In genomic region chr3:196867507-196868296, GRCh38 we compare ENCODE assay signal across 1 cellular context.
TF ChIP-seq lines count a peak whose summit lies in the region.

Gene SENP5, plus strand, starts transcription at chr3:196867920. Its CDS starts 17,262 bp downstream, at chr3:196885182.

TF ChIP-seq in HepG2, 621 proteins besides CTCF, POLR2A, EP300 and RAD21 (continued from another document and continues in another):
- TF ChIP-seq RERE (CRISPR knock-in tag; IDR thresholded peaks at IDR 0.05; ENCODE audit: low read depth) (no peak), ZNF781 (CRISPR knock-in tag; IDR thresholded peaks at IDR 0.05; ENCODE audit: borderline replicate concordance, not compliant biosample characterization) (peak; percentile 22), ZNF639 (CRISPR knock-in tag; conservative IDR thresholded peaks at IDR 0.05) (no peak; the same call in 1 of the 2 replicates), TAF15 (IDR thresholded peaks at IDR 0.05; ENCODE audit: low read depth, low read length, poor library complexity, severe bottlenecking) (no peak), HMGXB4 (CRISPR knock-in tag; IDR thresholded peaks at IDR 0.05; ENCODE audit: borderline replicate concordance in 1 of 2, low read depth in 1 of 2) (peak; percentile 70 to 80), NR3C1 (CRISPR knock-in tag; IDR thresholded peaks at IDR 0.05) (no peak), TERF1 (CRISPR knock-in tag; IDR thresholded peaks at IDR 0.05) (0 out of 2 replicates have a peak, but pooled peaks have one; percentile 21), ZNF777 (CRISPR knock-in tag; IDR thresholded peaks at IDR 0.05) (peak; percentile 60; the same call in 1 of the 2 replicates), THAP11 (CRISPR knock-in tag; IDR thresholded peaks at IDR 0.05) (peak; percentile 90), PHF5A (CRISPR knock-in tag; IDR thresholded peaks at IDR 0.05; ENCODE audit: low read depth, unreplicated experiment) (peak; percentile 53), CREBL2 (CRISPR knock-in tag; IDR thresholded peaks at IDR 0.05; ENCODE audit: borderline replicate concordance) (0 out of 2 replicates have a peak, but pooled peaks have one; percentile 47), CBFB (CRISPR knock-in tag; IDR thresholded peaks at IDR 0.05) (peak; percentile 73; the same call in 1 of the 2 replicates), KAT7 (CRISPR knock-in tag; IDR thresholded peaks at IDR 0.05; ENCODE audit: borderline replicate concordance) (peak; percentile 62; the same call in 1 of the 2 replicates), IRF2 (CRISPR knock-in tag; IDR thresholded peaks at IDR 0.05) (peak; percentile 70), ETV6 (CRISPR knock-in tag; conservative IDR thresholded peaks at IDR 0.05) (peak; percentile 80), ZNF354B (CRISPR knock-in tag; IDR thresholded peaks at IDR 0.05) (no peak), MEF2D (CRISPR knock-in tag; IDR thresholded peaks at IDR 0.05) (0 out of 2 replicates have a peak, but pooled peaks have one; percentile 45), FUBP1 (CRISPR knock-in tag; IDR thresholded peaks at IDR 0.05; ENCODE audit: borderline replicate concordance) (0 out of 2 replicates have a peak, but pooled peaks have one; percentile 47), NR1H2 (CRISPR knock-in tag; IDR thresholded peaks at IDR 0.05; ENCODE audit: borderline replicate concordance, low read depth) (no peak), CHCHD3 (CRISPR knock-in tag; IDR thresholded peaks at IDR 0.05) (0 out of 2 replicates have a peak, but pooled peaks have one; percentile 22), BHLHE40 (IDR thresholded peaks at IDR 0.05; ENCODE audit: low read length) (no peak), GATA4 (IDR thresholded peaks at IDR 0.05; ENCODE audit: borderline replicate concordance, low read depth) (peak; percentile 73), ATF7-NPFF (CRISPR knock-in tag; IDR thresholded peaks at IDR 0.05; ENCODE audit: low read depth) (peak; percentile 92), ZNF674 (CRISPR knock-in tag; IDR thresholded peaks at IDR 0.05; ENCODE audit: low read depth) (0 out of 2 replicates have a peak, but pooled peaks have one; percentile 13), ZNF235 (CRISPR knock-in tag; IDR thresholded peaks at IDR 0.05; ENCODE audit: borderline replicate concordance) (0 out of 2 replicates have a peak, but pooled peaks have one; percentile 42), KMT2A (CRISPR knock-in tag; IDR thresholded peaks at IDR 0.05) (peak; percentile 82; the same call in 1 of the 2 replicates), JUNB (CRISPR knock-in tag; IDR thresholded peaks at IDR 0.05; ENCODE audit: borderline replicate concordance) (no peak), ELF3 (CRISPR knock-in tag; IDR thresholded peaks at IDR 0.05) (peak; percentile 60), THRA (CRISPR knock-in tag; IDR thresholded peaks at IDR 0.05; ENCODE audit: borderline replicate concordance) (no peak), SRY (CRISPR knock-in tag; IDR thresholded peaks at IDR 0.05) (peak; percentile 74; the same call in 1 of the 2 replicates), ZNF792 (CRISPR knock-in tag; IDR thresholded peaks at IDR 0.05) (peak; percentile 12; the same call in 1 of the 2 replicates), RARA (CRISPR knock-in tag; IDR thresholded peaks at IDR 0.05) (0 out of 2 replicates have a peak, but pooled peaks have one; percentile 9), FOXP1 (IDR thresholded peaks at IDR 0.05) (no peak), FOXP1 (CRISPR knock-in tag; IDR thresholded peaks at IDR 0.05) (no peak), PCBP2 (optimal IDR thresholded peaks at IDR 0.05; ENCODE audit: low read depth, low read length, poor library complexity, severe bottlenecking) (no peak), ZNF564 (CRISPR knock-in tag; IDR thresholded peaks at IDR 0.05) (no peak; the same call in 1 of the 2 replicates), ELF1 (CRISPR knock-in tag; IDR thresholded peaks at IDR 0.05) (peak; percentile 70), TAF1 (CRISPR knock-in tag; IDR thresholded peaks at IDR 0.05) (peak; percentile 77), ZNF720 (CRISPR knock-in tag; IDR thresholded peaks at IDR 0.05) (no peak), ADNP (CRISPR knock-in tag; IDR thresholded peaks at IDR 0.05) (no peak), ZNF468 (CRISPR knock-in tag; IDR thresholded peaks at IDR 0.05) (peak; percentile 86; the same call in 1 of the 2 replicates), ZNF776 (CRISPR knock-in tag; IDR thresholded peaks at IDR 0.05) (peak; percentile 96; the same call in 1 of the 2 replicates), TEF (CRISPR knock-in tag; IDR thresholded peaks at IDR 0.05) (no peak), RBFOX2 (IDR thresholded peaks at IDR 0.05; ENCODE audit: low read depth, low read length) (peak; percentile 93), ZNF878 (CRISPR knock-in tag; IDR thresholded peaks at IDR 0.05) (0 out of 2 replicates have a peak, but pooled peaks have one; percentile 56), AGO2 (optimal IDR thresholded peaks at IDR 0.05; ENCODE audit: low read depth, low read length) (peak; percentile 86), ZXDC (CRISPR knock-in tag; IDR thresholded peaks at IDR 0.05) (peak; percentile 62; the same call in 1 of the 2 replicates)
